Comparison of ENCODE assay signal across 16 cellular contexts in the genomic region with DNA sequence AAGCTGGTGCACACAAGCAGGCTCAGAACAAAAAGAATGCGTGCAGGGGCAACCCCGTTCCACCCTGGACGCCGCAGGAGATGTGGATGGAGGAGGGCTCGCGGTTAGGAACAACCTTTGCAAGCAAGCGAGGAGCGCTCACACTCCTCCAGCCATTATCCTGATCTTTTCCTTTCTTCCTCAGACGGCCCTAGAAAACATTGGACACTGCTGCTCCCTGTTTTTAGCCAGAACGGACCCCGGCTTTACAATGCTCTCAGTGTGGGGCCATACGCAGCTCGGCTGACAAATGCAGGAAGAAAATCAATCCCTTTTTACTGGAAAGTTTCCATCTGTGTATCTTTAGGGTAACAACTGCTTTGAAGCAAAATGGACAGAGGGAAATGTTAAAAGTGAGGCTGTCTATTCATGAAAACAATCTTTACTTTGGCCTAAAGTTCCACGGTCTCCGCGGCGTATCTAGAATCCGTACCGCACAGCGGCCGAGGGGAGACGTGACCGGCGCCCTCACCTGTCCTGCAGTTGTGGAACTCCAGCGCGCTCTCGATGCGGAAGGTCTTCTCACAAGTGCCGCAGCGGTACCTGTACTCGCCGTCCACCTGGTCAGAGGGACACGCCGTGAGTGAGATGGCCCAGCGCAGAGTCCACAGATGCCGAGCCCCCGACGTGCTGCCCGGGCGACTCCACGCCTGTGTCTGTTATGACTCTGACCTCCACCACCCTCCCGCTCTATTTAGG.
"Had no signal": no experiment of that assay in that cellular context is flagged by ENCODE, and none has a peak within 500 bp of the region (broad histone marks: within the 10 kb centered on the region; RNA-seq: fewer than 3 reads in every experiment).

No MANE protein-coding gene starts in this region.

- H3K27ac ChIP-seq: ascending aorta, breast epithelium, heart left ventricle, lower lobe of right lung, neural progenitor cell had no signal

- H3K27ac Mint-ChIP-seq: activated naive CD8-positive, alpha-beta T cell treated with anti-CD3 and anti-CD28 coated beads, Interleukin-2, amount 50 U/mL, for 24 hours; activated T-cell treated with anti-CD3 and anti-CD28 coated beads, Interleukin-2, amount 50 U/mL, for 72 hours; immature natural killer cell had no signal

- H3K9ac ChIP-seq: neural progenitor cell had no signal

- H3K9me3 ChIP-seq: ascending aorta, breast epithelium, heart left ventricle, lower lobe of right lung, ovary had no signal

- H3K4me1 Mint-ChIP-seq: activated CD4-positive, alpha-beta T cell treated with anti-CD3 and anti-CD28 coated beads, Interleukin-2, amount 10 ng/mL, durations not matched to agents 24 days and 14 days; activated naive CD8-positive, alpha-beta T cell treated with anti-CD3 and anti-CD28 coated beads, Interleukin-2, amount 50 U/mL, for 24 hours; immature natural killer cell had no signal

- H3K4me3 Mint-ChIP-seq: activated B cell treated with CpG ODN at 0.5 μM for 24 hours; activated CD4-positive, alpha-beta T cell treated with anti-CD3 and anti-CD28 coated beads, Interleukin-2, amount 10 ng/mL, durations not matched to agents 24 days and 14 days; activated naive CD8-positive, alpha-beta T cell treated with anti-CD3 and anti-CD28 coated beads, Interleukin-2, amount 50 U/mL, for 24 hours; activated T-cell treated with anti-CD3 and anti-CD28 coated beads, Interleukin-2, amount 50 U/mL, for 72 hours; immature natural killer cell; neural progenitor cell had no signal

- DNase-seq: activated B cell treated with CpG ODN at 0.5 μM for 24 hours; activated CD4-positive, alpha-beta T cell treated with anti-CD3 and anti-CD28 coated beads, Interleukin-2, amount 10 ng/mL, durations not matched to agents 24 days and 14 days; activated CD8-positive, alpha-beta memory T cell treated with anti-CD3 and anti-CD28 coated beads, Interleukin-2, amount 50 U/mL, for 48 hours; activated naive CD4-positive, alpha-beta T cell treated with Interleukin-2 at 50 U/mL for 16 hours; activated naive CD8-positive, alpha-beta T cell treated with anti-CD3 and anti-CD28 coated beads, Interleukin-2, amount 50 U/mL, for 24 hours; activated T-cell treated with anti-CD3 and anti-CD28 coated beads, Interleukin-2, amount 50 U/mL, for 72 hours; cerebellar nuclear complex; dermis blood vessel endothelial cell; heart left ventricle; immature natural killer cell; lower lobe of right lung; stimulated activated CD4-positive, alpha-beta T cell treated with anti-CD3 and anti-CD28 coated beads, Interleukin-1b, Interleukin-23, amount 100 ng/mL, for 48 hours had no signal

- H3K4me2 ChIP-seq: neural progenitor cell had no signal

- H3K27me3 Mint-ChIP-seq: activated B cell treated with CpG ODN at 0.5 μM for 24 hours; activated CD4-positive, alpha-beta T cell treated with anti-CD3 and anti-CD28 coated beads, Interleukin-2, amount 10 ng/mL, durations not matched to agents 24 days and 14 days; activated naive CD8-positive, alpha-beta T cell treated with anti-CD3 and anti-CD28 coated beads, Interleukin-2, amount 50 U/mL, for 24 hours had no signal

- H3K9me3 Mint-ChIP-seq: activated B cell treated with CpG ODN at 0.5 μM for 24 hours; activated CD4-positive, alpha-beta T cell treated with anti-CD3 and anti-CD28 coated beads, Interleukin-2, amount 10 ng/mL, durations not matched to agents 24 days and 14 days; activated naive CD8-positive, alpha-beta T cell treated with anti-CD3 and anti-CD28 coated beads, Interleukin-2, amount 50 U/mL, for 24 hours; activated T-cell treated with anti-CD3 and anti-CD28 coated beads, Interleukin-2, amount 50 U/mL, for 72 hours; immature natural killer cell had no signal

- H2AFZ ChIP-seq: neural progenitor cell had no signal

- H3K27me3 ChIP-seq: ascending aorta, breast epithelium, heart left ventricle, neural progenitor cell, ovary had no signal

- H3K4me1 ChIP-seq: ascending aorta, breast epithelium, heart left ventricle, lower lobe of right lung had no signal

- H3K4me3 ChIP-seq: ascending aorta, breast epithelium, heart left ventricle, lower lobe of right lung, neural progenitor cell, ovary had no signal

- H3K36me3 ChIP-seq: breast epithelium, neural progenitor cell, ovary had no signal
